23 cellular contexts compared by ENCODE assay signal in the genomic region with DNA sequence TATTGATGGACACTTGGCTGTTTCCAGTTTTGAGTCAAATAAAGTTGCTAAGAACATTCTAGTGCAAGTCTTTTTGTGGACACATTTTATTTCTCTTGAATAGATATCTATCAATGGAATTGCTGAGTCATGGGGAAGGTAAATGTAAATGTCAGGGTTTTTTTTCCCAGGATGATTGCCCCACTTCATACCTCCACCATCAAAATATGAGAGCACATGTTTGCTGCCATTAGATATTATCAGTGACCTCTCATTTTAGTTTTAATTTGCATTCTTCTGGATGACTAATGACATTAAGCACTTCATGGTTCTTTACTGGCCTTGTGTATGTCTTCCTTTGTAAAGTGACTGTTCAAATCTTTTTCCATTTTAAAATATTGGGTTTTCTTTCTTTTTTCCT. TPM values are rescaled to one million over a fixed set of nuclear protein-coding genes. Genes with fewer than 3 reads are reported as not detected.
DNase-seq lines count a peak whose midpoint lies in the region; ATAC-seq, FAIRE-seq and TF ChIP-seq lines count a peak whose summit lies in the region.
"Had no signal": no experiment of that assay in that cellular context is flagged by ENCODE, and none has a peak within 500 bp of the region (broad histone marks: within the 10 kb centered on the region; RNA-seq: fewer than 3 reads in every experiment).

No MANE protein-coding gene starts in this region.

- H3K9me3 ChIP-seq in kidney (ENCODE audit: control insufficient read depth in 1 of 2, low read length in 2 of 2), result no peaks in the 10 kb centered on the region
- H3K9me3 ChIP-seq: left lung, MG63 had no signal

- no peak overlapping the region for H3K27ac ChIP-seq in kidney (ENCODE audit: low read depth in 2 of 2, low read length in 2 of 2)
- H3K27ac ChIP-seq: left lung had no signal

- TF ChIP-seq CTCF in astrocyte of the spinal cord (IDR thresholded peaks at IDR 0.05; ENCODE audit: low read depth, low read length) (no peak), kidney (IDR thresholded peaks at IDR 0.05; ENCODE audit: borderline replicate concordance, extremely low read depth, insufficient read depth) (no peak)

- DNase-seq in COLO829 (ENCODE audit: low spot score) (peak; percentile 6), HT1080 (ENCODE audit: low read depth) (peak; percentile 4), astrocyte of the spinal cord (ENCODE audit: low read depth, low spot score) (peak; percentile 15), iris pigment epithelial cell (ENCODE audit: low read depth) (peak; percentile 79), ACHN (no peak), kidney (no peak)
- DNase-seq in activated T-helper 1 cell treated with anti-CD3 and anti-CD28 coated beads, Interleukin-12 subunit alpha, Interleukin-12 subunit beta, Interleukin-2, Interleukin-4 antibody, amounts not matched to agents 30 ng/mL and 10 ng/mL and 1 ng/mL, durations not matched to agents 14 hours and 24 hours and 36 hours (ENCODE audit: low spot score), result no peak
- DNase-seq: activated CD4-positive, alpha-beta T cell treated with anti-CD3 and anti-CD28 coated beads for 1 hour; activated naive CD4-positive, alpha-beta T cell treated with anti-CD3 and anti-CD28 coated beads, Interleukin-2, amount 50 U/mL, for 16 hours; CD8-positive, alpha-beta T cell; cerebellar nuclear complex; GDM1; hypothalamus; left lung; MG63; NCI-H1930; NCI-H526; RPMI8226; stimulated activated CD4-positive, alpha-beta T cell treated with anti-CD3 and anti-CD28 coated beads, Interleukin-12 subunit alpha, Interleukin-12 subunit beta, amount 100 ng/mL, for 4 hours; T-helper 2 cell had no signal

- no peaks in the 10 kb centered on the region for H3K36me3 ChIP-seq in kidney (ENCODE audit: control insufficient read depth in 1 of 2, insufficient read depth in 2 of 2, low read length in 2 of 2)

- H3K4me1 ChIP-seq in kidney (ENCODE audit: control insufficient read depth in 1 of 2, insufficient read depth in 1 of 2, low read depth in 1 of 2, low read length in 2 of 2), result peaks cover 2 to 3% of the 10 kb centered on the region in 2 donors

- H3K4me1 Mint-ChIP-seq in activated T-helper 1 cell treated with anti-CD3 and anti-CD28 coated beads, Interleukin-12 subunit alpha, Interleukin-12 subunit beta, Interleukin-2, Interleukin-4 antibody, amounts not matched to agents 30 ng/mL and 10 ng/mL and 1 ng/mL, durations not matched to agents 14 hours and 24 hours and 36 hours (ENCODE audit: low read depth), result no peaks in the 10 kb centered on the region

- in situ Hi-C loops in astrocyte of the spinal cord (cut with HindIII; ENCODE audit: low sequenced_read_pairs), result no loop called here
- in situ Hi-C loops in ACHN (cut with HindIII; ENCODE audit: low pct_ligation_motif_present, low pct_unique_long_range_greater_than_20kb, low sequenced_read_pairs), result no loop called here

- no peak overlapping the region for H3K9ac ChIP-seq in kidney (ENCODE audit: low read length in 2 of 2)

- H3K9me3 Mint-ChIP-seq in activated T-helper 1 cell treated with anti-CD3 and anti-CD28 coated beads, Interleukin-12 subunit alpha, Interleukin-12 subunit beta, Interleukin-2, Interleukin-4 antibody, amounts not matched to agents 30 ng/mL and 10 ng/mL and 1 ng/mL, durations not matched to agents 14 hours and 24 hours and 36 hours, result no peaks in the 10 kb centered on the region
- H3K9me3 Mint-ChIP-seq: CD8-positive, alpha-beta T cell; stimulated activated naive CD8-positive, alpha-beta T cell treated with anti-CD3 and anti-CD28 coated beads, Interleukin-15, Interleukin-2, amounts not matched to agents 100 ng/mL and 50 ng/mL, for 24 hours had no signal

- no peak for FAIRE-seq in kidney (lab: Jason Lieb, UNC)
- FAIRE-seq: urothelium cell line had no signal

- no peak for ATAC-seq in HG03342 (IDR thresholded peaks at IDR 0.05; ENCODE audit: unreplicated experiment)
- ATAC-seq: CD8-positive, alpha-beta T cell; left lung had no signal

- H3K4me3 ChIP-seq in astrocyte of the spinal cord (ENCODE audit: low read depth, low read length) (no peak overlapping the region), kidney (ENCODE audit: low read length in 2 of 2) (no peak overlapping the region)
- H3K4me3 ChIP-seq: left lung, MG63 had no signal

- H3K27ac Mint-ChIP-seq in activated T-helper 1 cell treated with anti-CD3 and anti-CD28 coated beads, Interleukin-12 subunit alpha, Interleukin-12 subunit beta, Interleukin-2, Interleukin-4 antibody, amounts not matched to agents 30 ng/mL and 10 ng/mL and 1 ng/mL, durations not matched to agents 14 hours and 24 hours and 36 hours, result no peak overlapping the region
- H3K27ac Mint-ChIP-seq: CD8-positive, alpha-beta T cell had no signal

- no peak overlapping the region for H3K4me3 Mint-ChIP-seq in activated T-helper 1 cell treated with anti-CD3 and anti-CD28 coated beads, Interleukin-12 subunit alpha, Interleukin-12 subunit beta, Interleukin-2, Interleukin-4 antibody, amounts not matched to agents 30 ng/mL and 10 ng/mL and 1 ng/mL, durations not matched to agents 14 hours and 24 hours and 36 hours
- H3K4me3 Mint-ChIP-seq: CD8-positive, alpha-beta T cell; stimulated activated naive CD8-positive, alpha-beta T cell treated with anti-CD3 and anti-CD28 coated beads, Interleukin-15, Interleukin-2, amounts not matched to agents 100 ng/mL and 50 ng/mL, for 24 hours had no signal

- no peaks in the 10 kb centered on the region for H3K36me3 Mint-ChIP-seq in activated T-helper 1 cell treated with anti-CD3 and anti-CD28 coated beads, Interleukin-12 subunit alpha, Interleukin-12 subunit beta, Interleukin-2, Interleukin-4 antibody, amounts not matched to agents 30 ng/mL and 10 ng/mL and 1 ng/mL, durations not matched to agents 14 hours and 24 hours and 36 hours (ENCODE audit: low read depth)
- H3K36me3 Mint-ChIP-seq: CD8-positive, alpha-beta T cell had no signal

- H3K27me3 Mint-ChIP-seq in activated T-helper 1 cell treated with anti-CD3 and anti-CD28 coated beads, Interleukin-12 subunit alpha, Interleukin-12 subunit beta, Interleukin-2, Interleukin-4 antibody, amounts not matched to agents 30 ng/mL and 10 ng/mL and 1 ng/mL, durations not matched to agents 14 hours and 24 hours and 36 hours (ENCODE audit: insufficient read depth), result peaks cover 21% of the 10 kb centered on the region

- intact Hi-C loops in kidney (cut with DNase I), result no loop called here
- intact Hi-C loops in activated T-helper 1 cell treated with anti-CD3 and anti-CD28 coated beads, Interleukin-12 subunit alpha, Interleukin-12 subunit beta, Interleukin-2, Interleukin-4 antibody, amounts not matched to agents 30 ng/mL and 10 ng/mL and 1 ng/mL, durations not matched to agents 14 hours and 24 hours and 36 hours (cut with micrococcal nuclease), result no loop called here

RNA-seq across cellular contexts. Expression of gene PAPSS2, which starts 45.7 kb away (rescaled TPM):
- 16.6 and 20.9 TPM in 2 replicates for total RNA-seq in HT1080 (2014; rRNA removed; shearing (Covaris generic))
- polyA plus RNA-seq in HT1080 (2015; cell fraction: cytosol; rRNA removed), result 28.2 and 32.6 TPM in 2 replicates
- 31.4 and 34.4 TPM in 2 replicates for polyA plus RNA-seq in HT1080 (2015; cell fraction: nucleus; rRNA removed)
- 84.2 TPM for total RNA-seq in kidney
- 23.5 TPM for polyA plus RNA-seq in kidney (ENCODE audit: insufficient read depth, low read depth, low replicate concordance)
- 0.07 and 0.21 TPM in 2 replicates for total RNA-seq in activated T-helper 1 cell treated with anti-CD3 and anti-CD28 coated beads, Interleukin-12 subunit alpha, Interleukin-12 subunit beta, Interleukin-2, Interleukin-4 antibody, amounts not matched to agents 30 ng/mL and 10 ng/mL and 1 ng/mL, durations not matched to agents 14 hours and 24 hours and 36 hours
- total RNA-seq: CD8-positive, alpha-beta T cell had no signal

Comparison
In these comparisons a context has a peak if more than half of its experiments do, and no peak if none do; other contexts are left out.
1. DNase-seq: peak in COLO829 (single experiment), HT1080 (single experiment), astrocyte of the spinal cord (single experiment) and iris pigment epithelial cell (single experiment); none in ACHN (single experiment), kidney (single experiment) and activated T-helper 1 cell treated with anti-CD3 and anti-CD28 coated beads, Interleukin-12 subunit alpha, Interleukin-12 subunit beta, Interleukin-2, Interleukin-4 antibody, amounts not matched to agents 30 ng/mL and 10 ng/mL and 1 ng/mL, durations not matched to agents 14 hours and 24 hours and 36 hours (single experiment).
2. RNA of gene PAPSS2, which starts 45.7 kb away (total RNA-seq): 84.2 TPM in kidney (single experiment) and 16.6 to 20.9 TPM in HT1080; 0.07 to 0.21 TPM in activated T-helper 1 cell treated with anti-CD3 and anti-CD28 coated beads, Interleukin-12 subunit alpha, Interleukin-12 subunit beta, Interleukin-2, Interleukin-4 antibody, amounts not matched to agents 30 ng/mL and 10 ng/mL and 1 ng/mL, durations not matched to agents 14 hours and 24 hours and 36 hours; every median in the first group is over 10 times any median in the second.